1 cellular context compared by ENCODE assay signal in the genomic region with DNA sequence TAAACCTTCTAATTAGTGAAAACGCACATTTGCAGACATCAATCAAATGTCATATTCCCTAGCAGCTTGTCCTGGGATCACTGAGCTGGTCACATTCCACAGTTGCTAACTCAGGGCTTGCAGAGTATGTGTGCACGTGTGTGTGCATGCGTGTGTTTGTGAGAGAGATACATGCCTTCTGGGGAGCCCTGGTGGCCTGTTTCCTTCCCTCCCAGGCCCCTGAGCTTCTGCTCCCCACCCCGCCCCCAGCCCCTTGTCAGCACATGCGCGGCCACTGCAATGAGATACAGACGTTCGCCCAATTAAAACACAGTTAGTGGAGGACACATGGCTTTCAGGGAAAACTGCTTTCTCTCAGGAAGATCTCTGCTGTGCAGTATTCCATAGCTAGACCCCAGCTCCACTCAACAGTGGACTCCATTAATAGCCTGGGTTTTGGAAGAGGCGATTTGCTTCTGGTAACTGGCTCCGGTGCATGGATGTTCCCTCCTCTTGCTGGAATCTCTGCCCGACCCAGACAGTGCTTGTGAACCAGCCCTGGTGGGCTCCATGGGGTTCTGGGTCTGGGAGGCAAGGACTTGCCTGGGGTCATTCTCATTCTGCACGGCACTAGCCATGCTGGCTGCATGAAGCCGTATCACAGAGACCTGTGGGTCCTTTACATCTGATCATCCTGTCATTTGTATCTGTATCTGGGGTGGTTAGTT.
TF ChIP-seq lines count a peak whose summit lies in the region.

No MANE protein-coding gene starts in this region.

TF ChIP-seq in WTC11, 78 proteins besides CTCF, POLR2A, EP300 and RAD21 (continued from another document):
- TF ChIP-seq, protein P1, sequence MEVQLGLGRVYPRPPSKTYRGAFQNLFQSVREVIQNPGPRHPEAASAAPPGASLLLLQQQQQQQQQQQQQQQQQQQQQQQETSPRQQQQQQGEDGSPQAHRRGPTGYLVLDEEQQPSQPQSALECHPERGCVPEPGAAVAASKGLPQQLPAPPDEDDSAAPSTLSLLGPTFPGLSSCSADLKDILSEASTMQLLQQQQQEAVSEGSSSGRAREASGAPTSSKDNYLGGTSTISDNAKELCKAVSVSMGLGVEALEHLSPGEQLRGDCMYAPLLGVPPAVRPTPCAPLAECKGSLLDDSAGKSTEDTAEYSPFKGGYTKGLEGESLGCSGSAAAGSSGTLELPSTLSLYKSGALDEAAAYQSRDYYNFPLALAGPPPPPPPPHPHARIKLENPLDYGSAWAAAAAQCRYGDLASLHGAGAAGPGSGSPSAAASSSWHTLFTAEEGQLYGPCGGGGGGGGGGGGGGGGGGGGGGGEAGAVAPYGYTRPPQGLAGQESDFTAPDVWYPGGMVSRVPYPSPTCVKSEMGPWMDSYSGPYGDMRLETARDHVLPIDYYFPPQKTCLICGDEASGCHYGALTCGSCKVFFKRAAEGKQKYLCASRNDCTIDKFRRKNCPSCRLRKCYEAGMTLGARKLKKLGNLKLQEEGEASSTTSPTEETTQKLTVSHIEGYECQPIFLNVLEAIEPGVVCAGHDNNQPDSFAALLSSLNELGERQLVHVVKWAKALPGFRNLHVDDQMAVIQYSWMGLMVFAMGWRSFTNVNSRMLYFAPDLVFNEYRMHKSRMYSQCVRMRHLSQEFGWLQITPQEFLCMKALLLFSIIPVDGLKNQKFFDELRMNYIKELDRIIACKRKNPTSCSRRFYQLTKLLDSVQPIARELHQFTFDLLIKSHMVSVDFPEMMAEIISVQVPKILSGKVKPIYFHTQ (CRISPR knock-in tag; IDR thresholded peaks at IDR 0.05): no peak
- no peak for TF ChIP-seq ZNF263 (CRISPR knock-in tag; IDR thresholded peaks at IDR 0.05; ENCODE audit: low read depth)
- TF ChIP-seq, protein P2, sequence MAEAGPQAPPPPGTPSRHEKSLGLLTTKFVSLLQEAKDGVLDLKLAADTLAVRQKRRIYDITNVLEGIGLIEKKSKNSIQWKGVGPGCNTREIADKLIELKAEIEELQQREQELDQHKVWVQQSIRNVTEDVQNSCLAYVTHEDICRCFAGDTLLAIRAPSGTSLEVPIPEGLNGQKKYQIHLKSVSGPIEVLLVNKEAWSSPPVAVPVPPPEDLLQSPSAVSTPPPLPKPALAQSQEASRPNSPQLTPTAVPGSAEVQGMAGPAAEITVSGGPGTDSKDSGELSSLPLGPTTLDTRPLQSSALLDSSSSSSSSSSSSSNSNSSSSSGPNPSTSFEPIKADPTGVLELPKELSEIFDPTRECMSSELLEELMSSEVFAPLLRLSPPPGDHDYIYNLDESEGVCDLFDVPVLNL (CRISPR knock-in tag; IDR thresholded peaks at IDR 0.05; ENCODE audit: borderline replicate concordance, low read depth): no peak
